In the genomic region with DNA sequence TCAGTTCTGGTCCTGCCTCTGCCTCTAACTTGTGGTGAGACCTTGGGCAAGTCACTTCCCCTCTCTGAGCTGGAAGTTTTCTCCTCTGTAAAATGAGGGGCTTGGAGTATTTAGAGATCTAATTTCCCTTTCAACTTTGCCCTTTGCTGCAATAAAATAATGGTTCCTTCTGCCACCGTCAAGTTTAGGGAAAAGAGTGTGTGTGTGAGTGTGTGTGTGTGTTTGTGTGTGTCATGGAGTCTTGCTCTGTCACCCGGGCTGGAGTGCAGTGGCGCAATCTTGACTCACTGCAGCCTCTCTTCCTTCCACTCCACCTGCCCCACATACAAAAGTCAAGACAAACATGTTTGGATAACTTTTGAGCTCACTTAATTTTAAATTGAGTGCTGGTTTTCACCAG, we compare ENCODE assay signal across 1 cellular context.
TF ChIP-seq lines count a peak whose summit lies in the region.

No MANE protein-coding gene starts in this region.

TF ChIP-seq in HepG2, 621 proteins besides CTCF, POLR2A, EP300 and RAD21 (continued from another document and continues in another):
- peak; percentile 98 for TF ChIP-seq ZNF646 (CRISPR knock-in tag; IDR thresholded peaks at IDR 0.05)
- no peak for TF ChIP-seq ERF (CRISPR knock-in tag; IDR thresholded peaks at IDR 0.05)
- TF ChIP-seq, protein P1, sequence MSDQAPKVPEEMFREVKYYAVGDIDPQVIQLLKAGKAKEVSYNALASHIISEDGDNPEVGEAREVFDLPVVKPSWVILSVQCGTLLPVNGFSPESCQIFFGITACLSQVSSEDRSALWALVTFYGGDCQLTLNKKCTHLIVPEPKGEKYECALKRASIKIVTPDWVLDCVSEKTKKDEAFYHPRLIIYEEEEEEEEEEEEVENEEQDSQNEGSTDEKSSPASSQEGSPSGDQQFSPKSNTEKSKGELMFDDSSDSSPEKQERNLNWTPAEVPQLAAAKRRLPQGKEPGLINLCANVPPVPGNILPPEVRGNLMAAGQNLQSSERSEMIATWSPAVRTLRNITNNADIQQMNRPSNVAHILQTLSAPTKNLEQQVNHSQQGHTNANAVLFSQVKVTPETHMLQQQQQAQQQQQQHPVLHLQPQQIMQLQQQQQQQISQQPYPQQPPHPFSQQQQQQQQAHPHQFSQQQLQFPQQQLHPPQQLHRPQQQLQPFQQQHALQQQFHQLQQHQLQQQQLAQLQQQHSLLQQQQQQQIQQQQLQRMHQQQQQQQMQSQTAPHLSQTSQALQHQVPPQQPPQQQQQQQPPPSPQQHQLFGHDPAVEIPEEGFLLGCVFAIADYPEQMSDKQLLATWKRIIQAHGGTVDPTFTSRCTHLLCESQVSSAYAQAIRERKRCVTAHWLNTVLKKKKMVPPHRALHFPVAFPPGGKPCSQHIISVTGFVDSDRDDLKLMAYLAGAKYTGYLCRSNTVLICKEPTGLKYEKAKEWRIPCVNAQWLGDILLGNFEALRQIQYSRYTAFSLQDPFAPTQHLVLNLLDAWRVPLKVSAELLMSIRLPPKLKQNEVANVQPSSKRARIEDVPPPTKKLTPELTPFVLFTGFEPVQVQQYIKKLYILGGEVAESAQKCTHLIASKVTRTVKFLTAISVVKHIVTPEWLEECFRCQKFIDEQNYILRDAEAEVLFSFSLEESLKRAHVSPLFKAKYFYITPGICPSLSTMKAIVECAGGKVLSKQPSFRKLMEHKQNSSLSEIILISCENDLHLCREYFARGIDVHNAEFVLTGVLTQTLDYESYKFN (CRISPR knock-in tag; conservative IDR thresholded peaks at IDR 0.05), result peak; percentile 71
- TF ChIP-seq NRL (CRISPR knock-in tag; IDR thresholded peaks at IDR 0.05; ENCODE audit: borderline replicate concordance), result no peak
- TF ChIP-seq GPN1 (CRISPR knock-in tag; IDR thresholded peaks at IDR 0.05; ENCODE audit: borderline replicate concordance), result no peak
- TF ChIP-seq NCOA1 (CRISPR knock-in tag; IDR thresholded peaks at IDR 0.05), result no peak
- no peak for TF ChIP-seq ZNF160 (CRISPR knock-in tag; IDR thresholded peaks at IDR 0.05)
- peak; percentile 41 for TF ChIP-seq TFE3 (CRISPR knock-in tag; IDR thresholded peaks at IDR 0.05)
- TF ChIP-seq, protein P2, sequence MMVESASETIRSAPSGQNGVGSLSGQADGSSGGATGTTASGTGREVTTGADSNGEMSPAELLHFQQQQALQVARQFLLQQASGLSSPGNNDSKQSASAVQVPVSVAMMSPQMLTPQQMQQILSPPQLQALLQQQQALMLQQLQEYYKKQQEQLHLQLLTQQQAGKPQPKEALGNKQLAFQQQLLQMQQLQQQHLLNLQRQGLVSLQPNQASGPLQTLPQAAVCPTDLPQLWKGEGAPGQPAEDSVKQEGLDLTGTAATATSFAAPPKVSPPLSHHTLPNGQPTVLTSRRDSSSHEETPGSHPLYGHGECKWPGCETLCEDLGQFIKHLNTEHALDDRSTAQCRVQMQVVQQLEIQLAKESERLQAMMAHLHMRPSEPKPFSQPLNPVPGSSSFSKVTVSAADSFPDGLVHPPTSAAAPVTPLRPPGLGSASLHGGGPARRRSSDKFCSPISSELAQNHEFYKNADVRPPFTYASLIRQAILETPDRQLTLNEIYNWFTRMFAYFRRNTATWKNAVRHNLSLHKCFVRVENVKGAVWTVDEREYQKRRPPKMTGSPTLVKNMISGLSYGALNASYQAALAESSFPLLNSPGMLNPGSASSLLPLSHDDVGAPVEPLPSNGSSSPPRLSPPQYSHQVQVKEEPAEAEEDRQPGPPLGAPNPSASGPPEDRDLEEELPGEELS (CRISPR knock-in tag; IDR thresholded peaks at IDR 0.05), result peak; percentile 56
- TF ChIP-seq CAMTA2 (CRISPR knock-in tag; IDR thresholded peaks at IDR 0.05; ENCODE audit: borderline replicate concordance), result no peak
- TF ChIP-seq JUND (CRISPR knock-in tag; IDR thresholded peaks at IDR 0.05), result no peak
- TF ChIP-seq HNRNPH1 (optimal IDR thresholded peaks at IDR 0.05; ENCODE audit: low read depth, low read length), result no peak
- no peak for TF ChIP-seq ZNF83 (CRISPR knock-in tag; IDR thresholded peaks at IDR 0.05; ENCODE audit: borderline replicate concordance)
- TF ChIP-seq ZNF496 (CRISPR knock-in tag; IDR thresholded peaks at IDR 0.05; ENCODE audit: insufficient replicate concordance), result no peak
- TF ChIP-seq ZNF547 (CRISPR knock-in tag; IDR thresholded peaks at IDR 0.05), result no peak
- no peak for TF ChIP-seq POGK (CRISPR knock-in tag; conservative IDR thresholded peaks at IDR 0.05)
- TF ChIP-seq ZNF557 (CRISPR knock-in tag; IDR thresholded peaks at IDR 0.05), result no peak
- TF ChIP-seq ZNF891 (CRISPR knock-in tag; IDR thresholded peaks at IDR 0.05), result no peak
- TF ChIP-seq ZFP62 (CRISPR knock-in tag; IDR thresholded peaks at IDR 0.05), result no peak
- TF ChIP-seq PRMT3 (CRISPR knock-in tag; IDR thresholded peaks at IDR 0.05; ENCODE audit: borderline replicate concordance, low read depth), result no peak
- TF ChIP-seq TCF7 (IDR thresholded peaks at IDR 0.05; ENCODE audit: low read depth), result peak; percentile 30; the same call in 1 of the 2 replicates
- TF ChIP-seq, protein P3, sequence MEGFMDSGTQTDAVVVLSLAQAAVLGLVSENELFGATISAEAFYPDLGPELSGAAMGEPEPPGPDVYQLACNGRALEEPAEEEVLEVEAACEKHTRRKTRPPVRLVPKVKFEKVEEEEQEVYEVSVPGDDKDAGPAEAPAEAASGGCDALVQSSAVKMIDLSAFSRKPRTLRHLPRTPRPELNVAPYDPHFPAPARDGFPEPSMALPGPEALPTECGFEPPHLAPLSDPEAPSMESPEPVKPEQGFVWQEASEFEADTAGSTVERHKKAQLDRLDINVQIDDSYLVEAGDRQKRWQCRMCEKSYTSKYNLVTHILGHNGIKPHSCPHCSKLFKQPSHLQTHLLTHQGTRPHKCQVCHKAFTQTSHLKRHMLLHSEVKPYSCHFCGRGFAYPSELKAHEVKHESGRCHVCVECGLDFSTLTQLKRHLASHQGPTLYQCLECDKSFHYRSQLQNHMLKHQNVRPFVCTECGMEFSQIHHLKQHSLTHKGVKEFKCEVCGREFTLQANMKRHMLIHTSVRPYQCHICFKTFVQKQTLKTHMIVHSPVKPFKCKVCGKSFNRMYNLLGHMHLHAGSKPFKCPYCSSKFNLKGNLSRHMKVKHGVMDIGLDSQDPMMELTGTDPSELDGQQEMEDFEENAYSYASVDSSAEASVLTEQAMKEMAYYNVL (CRISPR knock-in tag; IDR thresholded peaks at IDR 0.05; ENCODE audit: borderline replicate concordance), result no peak
- TF ChIP-seq NKX3-1 (CRISPR knock-in tag; IDR thresholded peaks at IDR 0.05), result no peak
- no peak for TF ChIP-seq ETV6 (CRISPR knock-in tag; conservative IDR thresholded peaks at IDR 0.05)
- no peak for TF ChIP-seq ZNF569 (CRISPR knock-in tag; IDR thresholded peaks at IDR 0.05; ENCODE audit: borderline replicate concordance)
- no peak for TF ChIP-seq TIGD3 (CRISPR knock-in tag; IDR thresholded peaks at IDR 0.05; ENCODE audit: borderline replicate concordance)
- TF ChIP-seq, protein P4, sequence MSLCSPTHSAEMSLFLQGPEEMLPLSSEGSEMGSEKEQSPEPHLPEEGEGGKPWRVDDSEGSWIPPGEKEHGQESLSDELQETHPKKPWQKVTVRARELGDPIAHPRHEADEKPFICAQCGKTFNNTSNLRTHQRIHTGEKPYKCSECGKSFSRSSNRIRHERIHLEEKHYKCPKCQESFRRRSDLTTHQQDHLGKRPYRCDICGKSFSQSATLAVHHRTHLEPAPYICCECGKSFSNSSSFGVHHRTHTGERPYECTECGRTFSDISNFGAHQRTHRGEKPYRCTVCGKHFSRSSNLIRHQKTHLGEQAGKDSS (CRISPR knock-in tag; IDR thresholded peaks at IDR 0.05; ENCODE audit: borderline replicate concordance, low read depth), result no peak
- TF ChIP-seq ZNF841 (CRISPR knock-in tag; IDR thresholded peaks at IDR 0.05; ENCODE audit: borderline replicate concordance), result no peak
- peak; percentile 56; the same call in 1 of the 2 replicates for TF ChIP-seq FOXC1 (CRISPR knock-in tag; IDR thresholded peaks at IDR 0.05; ENCODE audit: borderline replicate concordance)
- no peak for TF ChIP-seq ZNF296 (CRISPR knock-in tag; conservative IDR thresholded peaks at IDR 0.05)
- TF ChIP-seq KDM6A (CRISPR knock-in tag; IDR thresholded peaks at IDR 0.05; ENCODE audit: low read depth), result peak; percentile 37; the same call in 1 of the 2 replicates
- TF ChIP-seq, protein P5, sequence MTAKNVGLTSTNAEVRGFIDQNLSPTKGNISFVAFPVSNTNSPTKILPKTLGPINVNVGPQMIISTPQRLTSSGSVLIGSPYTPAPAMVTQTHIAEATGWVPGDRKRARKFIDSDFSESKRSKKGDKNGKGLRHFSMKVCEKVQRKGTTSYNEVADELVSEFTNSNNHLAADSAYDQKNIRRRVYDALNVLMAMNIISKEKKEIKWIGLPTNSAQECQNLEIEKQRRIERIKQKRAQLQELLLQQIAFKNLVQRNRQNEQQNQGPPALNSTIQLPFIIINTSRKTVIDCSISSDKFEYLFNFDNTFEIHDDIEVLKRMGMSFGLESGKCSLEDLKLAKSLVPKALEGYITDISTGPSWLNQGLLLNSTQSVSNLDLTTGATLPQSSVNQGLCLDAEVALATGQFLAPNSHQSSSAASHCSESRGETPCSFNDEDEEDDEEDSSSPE (CRISPR knock-in tag; IDR thresholded peaks at IDR 0.05), result 0 out of 2 replicates have a peak, but pooled peaks have one; percentile 15
